In genomic region chr21:29366532-29366931, GRCh38 we compare ENCODE assay signal across 26 cellular contexts.
"Had no signal": no experiment of that assay in that cellular context is flagged by ENCODE, and none has a peak within 500 bp of the region (broad histone marks: within the 10 kb centered on the region; RNA-seq: fewer than 3 reads in every experiment).

No MANE protein-coding gene starts in this region.

- ATAC-seq: heart left ventricle; mucosa of descending colon; naive thymus-derived CD4-positive, alpha-beta T cell; natural killer cell treated with Interleukin-12 subunit alpha and Interleukin-12 subunit beta and Interleukin-15 and Interleukin-18, amount 100 ng/mL, for 72 hours; psoas muscle; stimulated activated effector memory CD8-positive, alpha-beta T cell treated with anti-CD3 and anti-CD28 coated beads, Interleukin-12 subunit alpha, Interleukin-12 subunit beta, amount 100 ng/mL, for 72 hours; stimulated activated naive CD8-positive, alpha-beta T cell treated with anti-CD3 and anti-CD28 coated beads, Interleukin-15, amount 100 ng/mL, for 72 hours had no signal

- H3K9ac ChIP-seq: parathyroid adenoma had no signal

- H3K9me3 Mint-ChIP-seq: natural killer cell treated with Interleukin-12 subunit alpha and Interleukin-12 subunit beta and Interleukin-15 and Interleukin-18, amount 100 ng/mL, for 72 hours; stimulated activated effector memory CD8-positive, alpha-beta T cell treated with anti-CD3 and anti-CD28 coated beads, Interleukin-12 subunit alpha, Interleukin-12 subunit beta, amount 100 ng/mL, for 72 hours; stimulated activated naive CD8-positive, alpha-beta T cell treated with anti-CD3 and anti-CD28 coated beads, Interleukin-15, amount 100 ng/mL, for 72 hours; type B pancreatic cell had no signal

- DNase-seq: heart left ventricle; islet precursor cell; left ventricle myocardium inferior; midbrain; mucosa of descending colon; naive thymus-derived CD4-positive, alpha-beta T cell; nucleus accumbens; psoas muscle; right lobe of liver; stimulated activated CD4-positive, alpha-beta T cell treated with anti-CD3 and anti-CD28 coated beads, Interleukin-12 subunit alpha, Interleukin-12 subunit beta, amount 100 ng/mL, for 4 hours; stimulated activated CD4-positive, alpha-beta T cell treated with anti-CD3 and anti-CD28 coated beads, Interleukin-15, amount 100 ng/mL, for 24 hours; stimulated activated CD4-positive, alpha-beta T cell treated with anti-CD3 and anti-CD28 coated beads, Interleukin-4, amount 100 ng/mL, for 24 hours; stimulated activated naive CD4-positive, alpha-beta T cell treated with Interleukin-2 at 50 U/mL for 16 hours; stimulated activated naive CD8-positive, alpha-beta T cell treated with anti-CD3 and anti-CD28 coated beads, Interleukin-15, amount 100 ng/mL, for 72 hours; substantia nigra; uterus had no signal

- H3K4me3 Mint-ChIP-seq: naive thymus-derived CD4-positive, alpha-beta T cell; natural killer cell treated with Interleukin-12 subunit alpha and Interleukin-12 subunit beta and Interleukin-15 and Interleukin-18, amount 100 ng/mL, for 72 hours; neural crest cell; stimulated activated effector memory CD8-positive, alpha-beta T cell treated with anti-CD3 and anti-CD28 coated beads, Interleukin-12 subunit alpha, Interleukin-12 subunit beta, amount 100 ng/mL, for 72 hours; stimulated activated naive CD8-positive, alpha-beta T cell treated with anti-CD3 and anti-CD28 coated beads, Interleukin-15, amount 100 ng/mL, for 72 hours; type B pancreatic cell had no signal

- H3K27ac Mint-ChIP-seq: stimulated activated effector memory CD8-positive, alpha-beta T cell treated with anti-CD3 and anti-CD28 coated beads, Interleukin-12 subunit alpha, Interleukin-12 subunit beta, amount 100 ng/mL, for 72 hours; type B pancreatic cell had no signal

- H3K27ac ChIP-seq: heart left ventricle, hepatocyte, left ventricle myocardium inferior, parathyroid adenoma, psoas muscle, right atrium auricular region, skin epidermis, tibial nerve, uterus had no signal

- H3K4me2 ChIP-seq: hepatocyte had no signal

- H3K79me2 ChIP-seq: hepatocyte, parathyroid adenoma had no signal

- H3K4me1 Mint-ChIP-seq: neural crest cell had no signal

- H3K4me3 ChIP-seq: heart left ventricle, hepatocyte, left ventricle myocardium inferior, lung, mucosa of descending colon, psoas muscle, right atrium auricular region, right lobe of liver, skin epidermis, tibial nerve, uterus had no signal

- H3K36me3 Mint-ChIP-seq: natural killer cell treated with Interleukin-12 subunit alpha and Interleukin-12 subunit beta and Interleukin-15 and Interleukin-18, amount 100 ng/mL, for 72 hours; stimulated activated effector memory CD8-positive, alpha-beta T cell treated with anti-CD3 and anti-CD28 coated beads, Interleukin-12 subunit alpha, Interleukin-12 subunit beta, amount 100 ng/mL, for 72 hours had no signal

- H3K9me3 ChIP-seq: mucosa of descending colon, psoas muscle, right atrium auricular region, right lobe of liver, tibial nerve, uterus had no signal

- H3K36me3 ChIP-seq: right atrium auricular region, right lobe of liver, uterus had no signal

- H3K4me1 ChIP-seq: heart left ventricle, left ventricle myocardium inferior, parathyroid adenoma, psoas muscle, right atrium auricular region, right lobe of liver, tibial nerve, uterus had no signal

- H3K27me3 ChIP-seq: heart left ventricle, hepatocyte, right atrium auricular region, right lobe of liver, tibial nerve, uterus had no signal

- H2AFZ ChIP-seq: hepatocyte, parathyroid adenoma had no signal

- H3K27me3 Mint-ChIP-seq: naive thymus-derived CD4-positive, alpha-beta T cell; natural killer cell treated with Interleukin-12 subunit alpha and Interleukin-12 subunit beta and Interleukin-15 and Interleukin-18, amount 100 ng/mL, for 72 hours; stimulated activated naive CD8-positive, alpha-beta T cell treated with anti-CD3 and anti-CD28 coated beads, Interleukin-15, amount 100 ng/mL, for 72 hours; type B pancreatic cell had no signal
